9 cellular contexts compared by ENCODE assay signal in the genomic region with DNA sequence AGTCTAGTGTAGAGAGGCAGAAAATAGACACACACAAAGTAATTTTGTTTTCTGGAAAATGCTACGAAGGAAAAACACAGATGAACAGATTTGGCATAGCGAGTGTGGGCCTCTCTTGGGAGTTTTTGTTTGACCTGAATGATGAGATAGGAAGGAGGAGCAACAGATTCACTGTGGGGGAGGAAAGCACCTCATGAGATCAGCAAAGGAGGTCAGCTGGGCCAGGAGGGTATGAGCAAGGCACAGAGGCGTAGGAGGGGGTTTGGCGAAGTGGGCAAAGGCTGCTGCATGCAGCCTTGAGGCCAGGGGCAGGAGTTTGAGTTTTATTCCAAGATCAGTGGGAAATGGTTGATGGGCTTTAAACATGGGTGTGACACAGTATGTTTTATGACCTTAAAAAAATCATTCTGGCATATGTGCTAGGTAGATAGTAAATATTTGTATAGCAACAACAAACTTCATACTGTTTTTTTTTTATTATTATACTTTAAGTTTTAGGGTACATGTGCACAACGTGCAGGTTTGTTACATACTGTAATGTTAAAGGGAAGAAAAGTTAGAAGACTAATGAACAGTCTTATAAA. TPM values are rescaled to one million over a fixed set of nuclear protein-coding genes. Genes with fewer than 3 reads are reported as not detected.
DNase-seq lines count a peak whose midpoint lies in the region; ATAC-seq and TF ChIP-seq lines count a peak whose summit lies in the region.
"Had no signal": no experiment of that assay in that cellular context is flagged by ENCODE, and none has a peak within 500 bp of the region (broad histone marks: within the 10 kb centered on the region; RNA-seq: fewer than 3 reads in every experiment).

No MANE protein-coding gene starts in this region.

- H3K79me2 ChIP-seq in parathyroid adenoma (no peaks in the 10 kb centered on the region), PC-9 (ENCODE audit: low read depth) (no peaks in the 10 kb centered on the region)

- no peaks in the 10 kb centered on the region for H3F3A ChIP-seq in PC-9 (ENCODE audit: insufficient read depth, low read depth)

- DNase-seq in activated B cell treated with CpG ODN at 0.5 μM for 24 hours (no peak), NCI-H1048 (lab: John Stamatoyannopoulos, UW) (no peak), PC-9 (no peak), NCI-H187 treated with DMSO at 0.1 percent for 48 hours (lab: John Stamatoyannopoulos, UW) (no peak), inferior parietal cortex (ENCODE audit: extremely low spot score) (no peak)
- DNase-seq: NCI-H1105 had no signal

- H2AFZ ChIP-seq in parathyroid adenoma: peak overlapping the region; percentile 7
- no peak overlapping the region for H2AFZ ChIP-seq in PC-9

- H3K4me1 ChIP-seq in parathyroid adenoma (peaks cover 3% of the 10 kb centered on the region), PC-9 (replicated peaks; ENCODE audit: insufficient read depth) (no peaks in the 10 kb centered on the region)

- H3K27ac ChIP-seq in parathyroid adenoma (peak overlapping the region; percentile 13), PC-9 (no peak overlapping the region)

- no peaks in the 10 kb centered on the region for H3K9me2 ChIP-seq in PC-9 (ENCODE audit: insufficient read depth)

- POLR2A ChIA-PET in activated B cell treated with CpG ODN at 0.5 μM for 24 hours (lab: Charles Lee) (interaction anchor here (1.1 kb wide), 1 partner anchor 58 kb away, joined by 5 read pairs; the partner anchor contains the start of gene FGGY), PC-9 (lab: Charles Lee; ENCODE audit: unreplicated experiment) (interaction anchor here (0.7 kb wide), 1 partner anchor 734 kb away, joined by 5 read pairs; no protein-coding TSS in a partner anchor)

- ATAC-seq in GM18858 (IDR thresholded peaks at IDR 0.05; ENCODE audit: unreplicated experiment) (peak; percentile 58), GM21825 (IDR thresholded peaks at IDR 0.05; ENCODE audit: unreplicated experiment) (peak; percentile 61), activated B cell treated with CpG ODN at 0.5 μM for 24 hours (ENCODE audit: low read depth) (peak; percentile 52)

- H3K27me3 Mint-ChIP-seq in activated B cell treated with CpG ODN at 0.5 μM for 24 hours: no peaks in the 10 kb centered on the region

- intact Hi-C loops in activated B cell treated with CpG ODN at 0.5 μM for 24 hours (cut with micrococcal nuclease): no loop called here
- intact Hi-C loops in PC-9 (cut with micrococcal nuclease; ENCODE audit: unreplicated experiment): no loop called here

- no peak overlapping the region for H3K4me3 Mint-ChIP-seq in activated B cell treated with CpG ODN at 0.5 μM for 24 hours

- peaks cover 16% of the 10 kb centered on the region for H3K4me1 Mint-ChIP-seq in activated B cell treated with CpG ODN at 0.5 μM for 24 hours

- no peak overlapping the region for H3K4me3 ChIP-seq in parathyroid adenoma (ENCODE audit: low read depth, low read length)
- no peak overlapping the region for H3K4me3 ChIP-seq in PC-9

- peak overlapping the region; percentile 51 for H3K27ac Mint-ChIP-seq in activated B cell treated with CpG ODN at 0.5 μM for 24 hours

- H3K36me3 Mint-ChIP-seq in activated B cell treated with CpG ODN at 0.5 μM for 24 hours (ENCODE audit: low read depth): peaks cover 6% of the 10 kb centered on the region

- no peaks in the 10 kb centered on the region for H3K27me3 ChIP-seq in parathyroid adenoma (ENCODE audit: control insufficient read depth, insufficient read depth, low read length)
- no peaks in the 10 kb centered on the region for H3K27me3 ChIP-seq in PC-9 (ENCODE audit: insufficient read depth, low read depth)

- CTCF ChIA-PET in activated B cell treated with CpG ODN at 0.5 μM for 24 hours (lab: Charles Lee) (no interaction called here), PC-9 (lab: Charles Lee) (interaction anchor here (0.6 kb wide), 1 partner anchor 626 kb away, joined by 3 read pairs; no protein-coding TSS in a partner anchor)

- H3K36me3 ChIP-seq in parathyroid adenoma (ENCODE audit: control insufficient read depth, insufficient read depth, low read length) (no peaks in the 10 kb centered on the region), PC-9 (ENCODE audit: low read depth) (no peaks in the 10 kb centered on the region)

- H3K9me3 ChIP-seq in parathyroid adenoma (ENCODE audit: control insufficient read depth, low read length) (no peaks in the 10 kb centered on the region), PC-9 (ENCODE audit: insufficient read depth, low read depth) (no peaks in the 10 kb centered on the region)

- no TSS peak for BruUV-seq in PC-9 (replicated peaks; lab: Mats Ljungman, UMichigan)

- no peaks in the 10 kb centered on the region for H4K20me1 ChIP-seq in PC-9 (ENCODE audit: insufficient read depth)

- H3K9ac ChIP-seq in parathyroid adenoma: no peak overlapping the region

- H3K9me3 Mint-ChIP-seq in activated B cell treated with CpG ODN at 0.5 μM for 24 hours: no peaks in the 10 kb centered on the region

- TF ChIP-seq CTCF in activated B cell treated with CpG ODN at 0.5 μM for 24 hours (IDR thresholded peaks at IDR 0.05): no peak
- TF ChIP-seq CTCF in parathyroid adenoma (IDR thresholded peaks at IDR 0.05): no peak
- no peak for TF ChIP-seq CTCF in PC-9 (conservative IDR thresholded peaks at IDR 0.05)

- H3K4me2 ChIP-seq in parathyroid adenoma (ENCODE audit: low read length) (no peak overlapping the region), PC-9 (no peak overlapping the region)

RNA-seq across cellular contexts. Expression of gene FGGY, which starts 58.0 kb away (rescaled TPM):
- total RNA-seq in activated B cell treated with CpG ODN at 0.5 μM for 24 hours: 22.1 and 24.0 TPM in 2 replicates
- 17.8 and 22.5 TPM in 2 replicates for total RNA-seq in PC-9 (2021)
